Comparison of ENCODE assay signal across 9 cellular contexts in the genomic region with DNA sequence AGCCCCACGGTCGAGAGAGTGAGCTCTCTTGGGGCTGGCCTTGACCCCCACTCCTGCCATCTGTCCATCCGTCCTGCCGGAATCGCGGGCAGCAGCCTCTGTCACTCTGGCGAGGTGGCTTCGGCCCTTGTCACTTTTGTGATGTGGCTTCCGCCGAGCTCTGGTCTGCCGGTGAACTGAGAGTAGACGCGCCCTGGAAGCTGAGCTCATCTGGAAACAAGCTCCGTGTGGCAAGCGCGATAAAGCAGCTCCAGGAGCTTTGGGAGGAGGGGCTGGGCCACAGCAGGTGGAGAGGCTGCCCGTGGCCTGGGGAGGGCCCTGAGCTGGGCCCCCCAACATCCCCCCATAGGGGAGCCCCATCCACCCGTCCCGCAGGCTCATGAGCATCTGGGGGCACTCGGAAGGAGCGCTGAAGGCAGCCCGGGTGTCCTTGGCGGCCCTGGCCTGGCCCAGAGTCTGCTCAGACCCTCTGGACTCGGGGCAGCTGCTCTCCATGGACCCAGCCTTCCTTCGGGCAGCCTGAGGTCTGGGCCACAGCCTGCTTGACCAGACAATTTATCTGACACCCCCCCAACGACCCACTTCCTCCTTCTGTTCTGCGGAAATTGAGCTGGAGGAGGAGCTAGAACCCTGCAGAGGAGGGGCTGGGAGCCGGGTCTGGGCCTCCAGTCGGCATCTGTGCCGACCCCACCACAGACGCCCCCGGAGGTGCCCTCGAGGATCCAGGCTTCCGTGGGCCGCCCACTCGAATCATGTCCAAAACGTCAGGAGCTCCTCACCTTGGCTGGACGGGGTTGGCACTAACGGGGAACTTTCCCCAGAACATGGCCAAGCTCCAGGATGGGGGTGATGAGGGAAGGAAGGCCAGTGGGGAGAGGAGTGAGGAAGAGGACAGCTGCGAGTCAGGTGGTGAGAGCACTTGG. TPM values are rescaled to one million over a fixed set of nuclear protein-coding genes. Genes with fewer than 3 reads are reported as not detected.
DNase-seq lines count a peak whose midpoint lies in the region; ATAC-seq and TF ChIP-seq lines count a peak whose summit lies in the region.
"Had no signal": no experiment of that assay in that cellular context is flagged by ENCODE, and none has a peak within 500 bp of the region (broad histone marks: within the 10 kb centered on the region; RNA-seq: fewer than 3 reads in every experiment).

No MANE protein-coding gene starts in this region.

- ATAC-seq in right cardiac atrium (peak in 1 of 2 donors; percentile 3), HG03354 (IDR thresholded peaks at IDR 0.05; ENCODE audit: poor library complexity, severe bottlenecking, unreplicated experiment) (no peak), GM18517 (IDR thresholded peaks at IDR 0.05; ENCODE audit: unreplicated experiment) (no peak)

- WGBS in right cardiac atrium, result 71% methylated on average over 40 of the region's 40 CpGs
- WGBS in mammary epithelial cell (ENCODE audit: low coverage, missing lambda C conversion rate), result 85% methylated on average over 27 of the region's 40 CpGs

- in situ Hi-C loops in mammary epithelial cell (cut with MboI; ENCODE audit: low sequenced_read_pairs in 2 of 2), result no loop called here

- CTCF ChIA-PET in mammary epithelial cell (lab: Charles Lee; ENCODE audit: low non-redundant PET), result no interaction called here

- H3K27ac ChIP-seq in right cardiac atrium (ENCODE audit: low read length) (no peak overlapping the region), mammary epithelial cell (ENCODE audit: insufficient read depth, low read depth, low read length) (no peak overlapping the region)

- H3K79me2 ChIP-seq in mammary epithelial cell (ENCODE audit: insufficient read depth, low read length), result no peaks in the 10 kb centered on the region

- H2AFZ ChIP-seq in mammary epithelial cell (ENCODE audit: low read depth, low read length), result no peak overlapping the region

- H3K27me3 ChIP-seq in right cardiac atrium (ENCODE audit: control insufficient read depth, insufficient read depth) (no peaks in the 10 kb centered on the region), mammary epithelial cell (ENCODE audit: insufficient read depth, low read length) (no peaks in the 10 kb centered on the region)

- DNase-seq in NB4 (ENCODE audit: low read depth) (peak; percentile 66), right cardiac atrium (peak in 2 of 3 donors; percentile 65 to 66), mammary epithelial cell (no peak), DMS 273 treated with DMSO at 0.1 percent for 48 hours (lab: John Stamatoyannopoulos, UW) (no peak)
- DNase-seq in activated CD4-positive, alpha-beta T cell treated with anti-CD3 and anti-CD28 coated beads, Interleukin-2, amount 50 U/mL, for 24 hours (ENCODE audit: low read depth in 1 of 2, low spot score in 1 of 2), result peak; percentile 16 to 25
- peak; percentile 66 for DNase-seq in stimulated activated CD8-positive, alpha-beta memory T cell treated with anti-CD3 and anti-CD28 coated beads, Interleukin-4, amount 100 ng/mL, for 48 hours
- DNase-seq: OCI-M1 had no signal

- H3K4me1 ChIP-seq in right cardiac atrium (ENCODE audit: control insufficient read depth, insufficient read depth, low read length), result no peaks in the 10 kb centered on the region
- H3K4me1 ChIP-seq in mammary epithelial cell (ENCODE audit: insufficient read depth, low read length), result no peaks in the 10 kb centered on the region

- H3K4me2 ChIP-seq in mammary epithelial cell (ENCODE audit: insufficient read depth, low read depth, low read length), result no peak overlapping the region

- BruUV-seq in mammary epithelial cell (replicated peaks; lab: Mats Ljungman, UMichigan), result no TSS peak

- H3K9ac ChIP-seq in mammary epithelial cell (ENCODE audit: insufficient read depth, low read length), result no peak overlapping the region

- TF ChIP-seq POLR2A in NB4 (IDR thresholded peaks at IDR 0.05; ENCODE audit: extremely low read depth, insufficient read length), result peak; percentile 11

- no peak overlapping the region for H3K4me3 ChIP-seq in NB4 (ENCODE audit: low read depth, low read length)
- no peak overlapping the region for H3K4me3 ChIP-seq in right cardiac atrium (ENCODE audit: low read length)
- no peak overlapping the region for H3K4me3 ChIP-seq in mammary epithelial cell (replicated peaks in 1 of 3; ENCODE audit: insufficient read depth in 1 of 3, low read depth in 2 of 3, low read length in 3 of 3)

- dilution Hi-C loops in mammary epithelial cell (cut with HindIII; ENCODE audit: low sequenced_read_pairs), result no loop called here

- peaks cover 5% of the 10 kb centered on the region for H3K36me3 ChIP-seq in mammary epithelial cell (ENCODE audit: insufficient read depth, low read length)

- TF ChIP-seq CTCF in NB4 (IDR thresholded peaks at IDR 0.05; ENCODE audit: low read depth, low read length) (no peak), mammary epithelial cell (conservative IDR thresholded peaks at IDR 0.05 in 1 of 2, IDR thresholded peaks at IDR 0.05 in 1 of 2; ENCODE audit: extremely low read depth in 1 of 2, insufficient read depth in 1 of 2, low read depth in 1 of 2, low read length in 2 of 2) (no peak)

- H4K20me1 ChIP-seq in mammary epithelial cell (ENCODE audit: insufficient read depth, low read length), result no peaks in the 10 kb centered on the region

- no peaks in the 10 kb centered on the region for H3K9me3 ChIP-seq in right cardiac atrium (ENCODE audit: control insufficient read depth, low read length)
- no peaks in the 10 kb centered on the region for H3K9me3 ChIP-seq in mammary epithelial cell (replicated peaks; ENCODE audit: insufficient read depth, low read length)

- intact Hi-C loops in right cardiac atrium (cut with DNase I) (no loop called here), mammary epithelial cell (cut with micrococcal nuclease) (no loop called here)

RNA-seq across cellular contexts. Expression of gene SLC19A1, which starts 59.1 kb away (rescaled TPM):
- total RNA-seq in right cardiac atrium (1 to 10 TPM; 2.3 to 5.0 (median 3.8) TPM), mammary epithelial cell (10 to 100 TPM in 1 of 2 donors, 1 to 10 TPM in 1; 3.7 to 15.6 TPM)
- polyA plus RNA-seq in right cardiac atrium (3.9 TPM), mammary epithelial cell (10.7 TPM)
- polyA minus RNA-seq in mammary epithelial cell, result 8.7 TPM

Comparison
In these comparisons a context has a peak if more than half of its experiments do, and no peak if none do; other contexts are left out.
1. DNase-seq: peak in NB4 (single experiment), activated CD4-positive, alpha-beta T cell treated with anti-CD3 and anti-CD28 coated beads, Interleukin-2, amount 50 U/mL, for 24 hours (2 of 2), right cardiac atrium (2 of 3) and stimulated activated CD8-positive, alpha-beta memory T cell treated with anti-CD3 and anti-CD28 coated beads, Interleukin-4, amount 100 ng/mL, for 48 hours (single experiment); none in mammary epithelial cell (single experiment) and DMS 273 treated with DMSO at 0.1 percent for 48 hours (single experiment).